ENCODE assay signal across 25 cellular contexts in the genomic region with DNA sequence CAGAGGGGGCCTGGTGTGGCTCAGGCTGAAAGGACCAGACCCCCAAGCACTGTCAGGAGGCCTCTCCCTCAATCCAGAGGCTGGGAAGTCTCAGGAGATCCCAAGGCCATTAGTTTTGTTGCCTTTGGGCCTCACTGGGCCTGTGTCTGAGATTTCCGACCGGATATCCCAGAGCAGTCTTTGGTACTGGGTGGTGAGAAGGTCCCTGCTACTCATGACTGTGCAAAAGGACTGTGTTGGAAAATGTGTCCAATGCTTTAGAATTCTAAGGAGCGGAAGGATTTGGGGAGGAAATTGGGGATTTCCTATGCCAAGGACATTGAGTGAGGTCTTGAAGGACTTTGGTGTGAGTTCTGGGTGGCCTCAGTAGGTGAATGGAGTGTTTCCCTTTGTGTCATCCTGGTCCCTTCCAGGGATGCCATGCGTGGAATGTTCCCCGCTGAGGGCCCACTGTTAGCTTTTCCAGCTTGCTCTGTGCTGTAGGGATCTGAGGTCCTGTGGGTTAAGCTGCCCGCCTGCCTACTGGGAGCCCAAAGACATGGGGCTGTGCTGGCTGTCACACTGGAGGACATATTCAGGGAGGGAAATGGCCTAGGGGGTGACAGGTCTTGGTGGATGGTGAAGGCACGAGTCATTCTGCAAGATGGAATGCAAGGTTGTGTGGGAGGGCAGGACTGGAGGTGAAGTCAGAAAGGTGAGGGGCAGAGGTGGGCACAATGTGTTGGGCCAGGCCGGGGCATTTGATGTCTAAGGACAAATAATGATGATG. TPM values are rescaled to one million over a fixed set of nuclear protein-coding genes. Genes with fewer than 3 reads are reported as not detected.
A peak's percentile ranks its signal among the peaks of the same experiment; 100 is the strongest.
DNase-seq lines count a peak whose midpoint lies in the region; ATAC-seq and TF ChIP-seq lines count a peak whose summit lies in the region.
"Had no signal": no experiment of that assay in that cellular context is flagged by ENCODE, and none has a peak within 500 bp of the region (broad histone marks: within the 10 kb centered on the region; RNA-seq: fewer than 3 reads in every experiment).

No MANE protein-coding gene starts in this region.

- in situ Hi-C loops in GM23248 (cut with MboI) = loop anchor here (10.0 kb wide), 1 partner anchor 126 kb away; no protein-coding TSS in a partner anchor

- no peaks in the 10 kb centered on the region for H3K9me2 ChIP-seq in GM23248 (ENCODE audit: insufficient read depth)
- no peaks in the 10 kb centered on the region for H3K9me2 ChIP-seq in OCI-LY1 (ENCODE audit: low read depth, low read length)

- 93% methylated on average over 8 of the region's 8 CpGs for WGBS in GM23248 (ENCODE audit: low coverage in 1 of 2, low lambda C conversion rate in 2 of 2, missing lambda C conversion rate in 2 of 2), 2 experiments

- H3K9ac ChIP-seq in GM23248 (no peak overlapping the region), OCI-LY1 (ENCODE audit: low read length) (no peak overlapping the region)

- H3K4me1 ChIP-seq in GM23248 (ENCODE audit: insufficient read depth) (peaks cover 53% of the 10 kb centered on the region), OCI-LY1 (ENCODE audit: insufficient read depth, low read length, severe bottlenecking) (peaks cover 81% of the 10 kb centered on the region)

- H3K4me3 ChIP-seq in GM23248 = no peak overlapping the region
- H3K4me3 ChIP-seq in OCI-LY1 (ENCODE audit: low read depth, low read length, poor library complexity, severe bottlenecking) = no peak overlapping the region
- H3K4me3 ChIP-seq: adrenal gland, heart right ventricle had no signal

- no peak for ATAC-seq in sciatic nerve
- ATAC-seq in GM18505 (IDR thresholded peaks at IDR 0.05; ENCODE audit: unreplicated experiment) = no peak
- ATAC-seq in SK-N-SH treated with all-trans-retinoic acid at 6 μM for 48 hours = no peak
- ATAC-seq: naive thymus-derived CD8-positive, alpha-beta T cell; Right ventricle myocardium inferior; stimulated activated naive B cell treated with anti-CD40 and anti-IgM and Interleukin-4, amounts not matched to agents 10 μg/mL and 1 μg/mL and 100 μg/mL, for 72 hours; T-cell had no signal

- H4K20me1 ChIP-seq in GM23248 (ENCODE audit: insufficient read depth) (no peaks in the 10 kb centered on the region), OCI-LY1 (ENCODE audit: insufficient read depth, low read length) (no peaks in the 10 kb centered on the region)

- H3F3A ChIP-seq in GM23248 (ENCODE audit: insufficient read depth) = peaks cover 56% of the 10 kb centered on the region
- H3F3A ChIP-seq in OCI-LY1 (ENCODE audit: insufficient read depth, low read length) = no peaks in the 10 kb centered on the region; the same call in 1 of the 2 replicates

- no peak for TF ChIP-seq CTCF in OCI-LY1 (IDR thresholded peaks at IDR 0.05; ENCODE audit: low read length)

- peaks cover 96% of the 10 kb centered on the region for H3K79me2 ChIP-seq in GM23248 (ENCODE audit: insufficient read depth)
- no peaks in the 10 kb centered on the region for H3K79me2 ChIP-seq in OCI-LY1 (ENCODE audit: insufficient read depth, low read length)

- DNase-seq in GM23248 (no peak), kidney tubule cell (ENCODE audit: low spot score) (peak; percentile 34), sciatic nerve (ENCODE audit: low spot score) (peak; percentile 42), NCI-H2196 (lab: John Stamatoyannopoulos, UW; ENCODE audit: unreplicated experiment) (no peak), DMS114 treated with DMSO at 0.1 percent for 48 hours (lab: John Stamatoyannopoulos, UW; ENCODE audit: unreplicated experiment) (no peak)
- DNase-seq: activated CD4-positive, alpha-beta T cell treated with anti-CD3 and anti-CD28 coated beads, Interleukin-2, amount 50 U/mL, for 1 hour; activated effector memory CD4-positive, alpha-beta T cell treated with anti-CD3 and anti-CD28 coated beads, Interleukin-2, amount 50 U/mL, for 16 hours; adrenal gland; EL; heart right ventricle; immature natural killer cell; mammary epithelial cell; MM.1S; naive thymus-derived CD8-positive, alpha-beta T cell; NCI-H1436; NCI-H2171; NCI-H69; stimulated activated CD4-positive, alpha-beta T cell treated with anti-CD3 and anti-CD28 coated beads, Interleukin-2, amount 100 ng/mL, for 24 hours; stimulated activated naive B cell treated with anti-CD40 and anti-IgM and Interleukin-4, amounts not matched to agents 10 μg/mL and 1 μg/mL and 100 μg/mL, for 72 hours; T-cell had no signal

- intact Hi-C loops in sciatic nerve (cut with DNase I) = no loop called here

- no peak for TF ChIP-seq POLR2A in GM18505 (IDR thresholded peaks at IDR 0.05; ENCODE audit: borderline replicate concordance, extremely low read depth, insufficient read depth, insufficient read length)

- H3K27me3 ChIP-seq in GM23248 (replicated peaks; ENCODE audit: insufficient read depth) = no peaks in the 10 kb centered on the region
- no peaks in the 10 kb centered on the region for H3K27me3 ChIP-seq in OCI-LY1 (ENCODE audit: insufficient read depth, low read length)
- H3K27me3 ChIP-seq: adrenal gland, heart right ventricle had no signal

- peak overlapping the region; percentile 85; the same call in 1 of the 2 replicates for H3K27ac ChIP-seq in GM23248
- H3K27ac ChIP-seq in OCI-LY1 (ENCODE audit: low read depth, low read length, poor library complexity, severe bottlenecking) = peak overlapping the region; percentile 96
- H3K27ac ChIP-seq: heart right ventricle had no signal

- no peak overlapping the region for H3K4me2 ChIP-seq in GM23248 (ENCODE audit: unreplicated experiment)
- no peak overlapping the region for H3K4me2 ChIP-seq in OCI-LY1 (ENCODE audit: low read length)

- H2AFZ ChIP-seq in GM23248 = no peak overlapping the region
- H2AFZ ChIP-seq in OCI-LY1 (ENCODE audit: low read length) = no peak overlapping the region

- peaks cover 5% of the 10 kb centered on the region; the same call in 1 of the 2 replicates for H3K36me3 ChIP-seq in GM23248 (ENCODE audit: low read depth)
- H3K36me3 ChIP-seq in OCI-LY1 (ENCODE audit: insufficient read depth, low read length) = peaks cover 24% of the 10 kb centered on the region; the same call in 1 of the 2 replicates
- H3K36me3 ChIP-seq: adrenal gland had no signal

- no peaks in the 10 kb centered on the region for H3K9me3 ChIP-seq in GM23248 (ENCODE audit: low read depth)
- no peaks in the 10 kb centered on the region for H3K9me3 ChIP-seq in OCI-LY1 (ENCODE audit: low read length)
- H3K9me3 ChIP-seq: adrenal gland, heart right ventricle had no signal

TF ChIP-seq in SK-N-SH treated with all-trans-retinoic acid at 6 μM for 48 hours, 23 proteins besides CTCF, POLR2A, EP300 and RAD21 (continues in another document):
- TF ChIP-seq, protein P1, sequence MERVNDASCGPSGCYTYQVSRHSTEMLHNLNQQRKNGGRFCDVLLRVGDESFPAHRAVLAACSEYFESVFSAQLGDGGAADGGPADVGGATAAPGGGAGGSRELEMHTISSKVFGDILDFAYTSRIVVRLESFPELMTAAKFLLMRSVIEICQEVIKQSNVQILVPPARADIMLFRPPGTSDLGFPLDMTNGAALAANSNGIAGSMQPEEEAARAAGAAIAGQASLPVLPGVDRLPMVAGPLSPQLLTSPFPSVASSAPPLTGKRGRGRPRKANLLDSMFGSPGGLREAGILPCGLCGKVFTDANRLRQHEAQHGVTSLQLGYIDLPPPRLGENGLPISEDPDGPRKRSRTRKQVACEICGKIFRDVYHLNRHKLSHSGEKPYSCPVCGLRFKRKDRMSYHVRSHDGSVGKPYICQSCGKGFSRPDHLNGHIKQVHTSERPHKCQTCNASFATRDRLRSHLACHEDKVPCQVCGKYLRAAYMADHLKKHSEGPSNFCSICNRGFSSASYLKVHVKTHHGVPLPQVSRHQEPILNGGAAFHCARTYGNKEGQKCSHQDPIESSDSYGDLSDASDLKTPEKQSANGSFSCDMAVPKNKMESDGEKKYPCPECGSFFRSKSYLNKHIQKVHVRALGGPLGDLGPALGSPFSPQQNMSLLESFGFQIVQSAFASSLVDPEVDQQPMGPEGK (CRISPR knock-in tag; IDR thresholded peaks at IDR 0.05; ENCODE audit: borderline replicate concordance) = no peak
- no peak for TF ChIP-seq OSR1 (CRISPR knock-in tag; IDR thresholded peaks at IDR 0.05)
- no peak for TF ChIP-seq TOX (CRISPR knock-in tag; IDR thresholded peaks at IDR 0.05; ENCODE audit: borderline replicate concordance)
- TF ChIP-seq, protein P2, sequence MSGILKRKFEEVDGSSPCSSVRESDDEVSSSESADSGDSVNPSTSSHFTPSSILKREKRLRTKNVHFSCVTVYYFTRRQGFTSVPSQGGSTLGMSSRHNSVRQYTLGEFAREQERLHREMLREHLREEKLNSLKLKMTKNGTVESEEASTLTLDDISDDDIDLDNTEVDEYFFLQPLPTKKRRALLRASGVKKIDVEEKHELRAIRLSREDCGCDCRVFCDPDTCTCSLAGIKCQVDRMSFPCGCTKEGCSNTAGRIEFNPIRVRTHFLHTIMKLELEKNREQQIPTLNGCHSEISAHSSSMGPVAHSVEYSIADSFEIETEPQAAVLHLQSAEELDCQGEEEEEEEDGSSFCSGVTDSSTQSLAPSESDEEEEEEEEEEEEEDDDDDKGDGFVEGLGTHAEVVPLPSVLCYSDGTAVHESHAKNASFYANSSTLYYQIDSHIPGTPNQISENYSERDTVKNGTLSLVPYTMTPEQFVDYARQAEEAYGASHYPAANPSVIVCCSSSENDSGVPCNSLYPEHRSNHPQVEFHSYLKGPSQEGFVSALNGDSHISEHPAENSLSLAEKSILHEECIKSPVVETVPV (CRISPR knock-in tag; IDR thresholded peaks at IDR 0.05) = no peak
- no peak for TF ChIP-seq ARNTL (CRISPR knock-in tag; IDR thresholded peaks at IDR 0.05; ENCODE audit: borderline replicate concordance, low read depth)
- TF ChIP-seq CSDC2 (CRISPR knock-in tag; IDR thresholded peaks at IDR 0.05) = no peak
- TF ChIP-seq ZFP3 (CRISPR knock-in tag; IDR thresholded peaks at IDR 0.05) = no peak
- no peak for TF ChIP-seq ZNF70 (CRISPR knock-in tag; IDR thresholded peaks at IDR 0.05)

RNA-seq across cellular contexts. Expression of a gene that starts 16.4 kb away (rescaled TPM):
- total RNA-seq in GM23248 (2014; rRNA removed; shearing (Covaris generic)) = 24.0 and 32.9 TPM in 2 replicates
- 3.5 and 3.6 TPM in 2 replicates for polyA plus RNA-seq in GM23248 (2016; fragmentation: Nextera tagmentation; extraction: Ambion mirVana)
- 62.4 TPM for total RNA-seq in sciatic nerve
- polyA plus RNA-seq: IgD-negative memory B cell; immature natural killer cell; naive thymus-derived CD8-positive, alpha-beta T cell had no signal

Comparison
In these comparisons a context has a peak if more than half of its experiments do, and no peak if none do; other contexts are left out.
1. DNase-seq: peak in kidney tubule cell (single experiment) and sciatic nerve (single experiment); none in GM23248 (single experiment), NCI-H2196 (single experiment) and DMS114 treated with DMSO at 0.1 percent for 48 hours (single experiment).